In the genomic region with DNA sequence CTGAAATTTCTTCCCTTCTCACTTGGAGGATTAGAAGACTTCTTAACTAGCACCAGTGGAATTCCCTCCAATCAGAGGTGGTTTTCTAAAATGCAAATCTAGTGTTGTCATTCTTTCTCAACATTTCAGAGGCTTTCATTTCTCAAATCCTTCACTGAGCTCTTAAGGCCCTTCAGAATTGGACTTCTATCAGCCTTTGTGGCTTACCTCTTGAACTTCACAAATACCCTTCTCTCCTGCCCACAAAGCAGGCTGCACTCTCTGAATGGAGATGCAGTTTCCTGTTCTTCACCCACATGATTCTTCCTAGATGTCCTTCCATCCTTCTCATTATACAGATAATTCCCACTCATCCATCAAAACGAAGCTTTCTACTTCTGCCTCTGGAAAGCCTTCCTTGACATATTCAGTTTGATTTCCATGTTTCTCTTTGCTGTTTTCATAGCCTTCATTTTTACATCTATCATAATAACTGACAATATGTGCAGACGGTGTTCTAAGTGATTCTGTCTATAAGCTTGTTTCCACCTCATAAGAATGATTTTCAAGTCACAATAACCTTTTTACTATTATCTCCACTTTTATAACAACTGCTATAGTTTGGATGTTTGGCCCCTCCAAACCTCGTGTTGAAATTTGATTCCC, we compare ENCODE assay signal across 31 cellular contexts.
"Had no signal": no experiment of that assay in that cellular context is flagged by ENCODE, and none has a peak within 500 bp of the region (broad histone marks: within the 10 kb centered on the region; RNA-seq: fewer than 3 reads in every experiment).

No MANE protein-coding gene starts in this region.

- H3K9me3 ChIP-seq: MG63, Peyer's patch, SJSA1, SK-N-SH had no signal

- ATAC-seq: PC-3 had no signal

- H3K27ac ChIP-seq: Peyer's patch, SJSA1 had no signal

- H3K36me3 ChIP-seq: MG63, Peyer's patch, SJSA1 had no signal

- H3K4me1 ChIP-seq: Peyer's patch, SJSA1 had no signal

- H3K27me3 ChIP-seq: Peyer's patch, SJSA1 had no signal

- H3K4me3 ChIP-seq: MG63, Peyer's patch, SJSA1 had no signal

- DNase-seq: Kasumi-1, KBM-7, MG63, NCI-H1092, NCI-H1105, NCI-H1417 treated with DMSO at 0.1 percent for 48 hours, NCI-H1436 treated with DMSO at 0.1 percent for 48 hours, NCI-H1694 treated with DMSO at 0.1 percent for 48 hours, NCI-H187 treated with DMSO at 0.1 percent for 48 hours, NCI-H2029 treated with DMSO at 0.1 percent for 48 hours, NCI-H2081 treated with DMSO at 0.1 percent for 48 hours, NCI-H2107, NCI-H2171, NCI-H226, NCI-H446 treated with DMSO at 0.1 percent for 48 hours, NCI-H510A, NCI-H524, NCI-H526, NCI-H69, NCI-H748 treated with DMSO at 0.1 percent for 48 hours, NCI-H82, OCI-M1, PC-3, Peyer's patch, Right ventricle myocardium superior, RPMI8226, SHP77 treated with DMSO at 0.1 percent for 48 hours, SK-N-SH, SW 1271, T-helper 1 cell had no signal
